In the genomic region with DNA sequence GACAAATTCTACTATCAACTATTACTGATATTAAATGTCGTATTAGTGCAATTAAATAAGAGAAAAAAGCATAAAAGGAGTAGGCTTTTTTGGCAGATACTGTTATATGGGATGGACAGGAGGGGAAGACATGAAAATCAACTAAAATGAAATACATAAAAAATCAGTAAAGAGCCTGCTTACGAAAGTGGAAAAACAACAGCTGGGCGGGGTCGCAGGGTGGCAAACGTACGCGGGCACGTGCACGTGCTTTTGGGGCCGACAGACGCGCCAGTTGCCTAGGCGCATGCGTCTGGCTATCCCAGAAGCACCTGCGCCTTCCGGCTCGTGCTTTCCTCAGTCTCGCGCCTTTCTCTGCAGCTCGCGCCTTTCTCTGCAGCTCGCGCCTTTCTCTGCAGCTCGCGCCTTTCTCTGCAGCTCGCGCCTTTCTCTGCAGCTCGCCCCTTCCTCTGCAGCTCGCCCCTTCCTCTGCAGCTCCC, we compare ENCODE assay signal across 16 cellular contexts. TPM values are rescaled to one million over a fixed set of nuclear protein-coding genes. Genes with fewer than 3 reads are reported as not detected.
DNase-seq lines count a peak whose midpoint lies in the region; ATAC-seq and TF ChIP-seq lines count a peak whose summit lies in the region.
"Had no signal": no experiment of that assay in that cellular context is flagged by ENCODE, and none has a peak within 500 bp of the region (broad histone marks: within the 10 kb centered on the region; RNA-seq: fewer than 3 reads in every experiment).

Gene YY2, plus strand, starts transcription at position 51 of the 479 bp plus-strand sequence. CDS start 498 bp downstream, outside the sequence.

- H2BK5ac ChIP-seq in neuronal stem cell (ENCODE audit: low read length), result peak within 1 kb of the TSS; percentile 24

- H2BK120ac ChIP-seq in neuronal stem cell (ENCODE audit: low read depth, low read length), result no peak within 1 kb of the TSS

- DNase-seq in neuronal stem cell (ENCODE audit: low spot score) (no peak), Ammon's horn (ENCODE audit: low spot score) (no peak), lower leg skin (ENCODE audit: low spot score in 2 of 2) (no peak)
- DNase-seq in stimulated activated naive B cell treated with anti-CD40 and anti-IgM and Interleukin-4, amounts not matched to agents 10 μg/mL and 1 μg/mL and 100 μg/mL, for 72 hours, result no peak
- DNase-seq: 8988T; ACHN; Caco-2; Calu3; CD4-positive, alpha-beta T cell; CD8-positive, alpha-beta T cell; DMS79 treated with DMSO at 0.1 percent for 48 hours; GF-D8 had no signal

- H3K4me3 Mint-ChIP-seq in stimulated activated naive B cell treated with anti-CD40 and anti-IgM and Interleukin-4, amounts not matched to agents 10 μg/mL and 1 μg/mL and 100 μg/mL, for 72 hours, result no peak within 1 kb of the TSS
- H3K4me3 Mint-ChIP-seq: B cell; CD4-positive, alpha-beta T cell; CD8-positive, alpha-beta T cell had no signal

- no peaks in the 10 kb centered on the region for H3K27me3 Mint-ChIP-seq in stimulated activated naive B cell treated with anti-CD40 and anti-IgM and Interleukin-4, amounts not matched to agents 10 μg/mL and 1 μg/mL and 100 μg/mL, for 72 hours
- H3K27me3 Mint-ChIP-seq: B cell; CD4-positive, alpha-beta T cell had no signal

- peaks cover 0 to 6% of the 10 kb centered on the region in 2 donors for H3K9me3 ChIP-seq in neuronal stem cell (replicated peaks in 1 of 2; ENCODE audit: control insufficient read depth in 2 of 2, insufficient read depth in 1 of 2, low read depth in 1 of 2, low read length in 2 of 2)
- H3K9me3 ChIP-seq: Caco-2 had no signal

- H3K27ac ChIP-seq in neuronal stem cell (replicated peaks; ENCODE audit: low read length), result no peak within 1 kb of the TSS
- H3K27ac ChIP-seq: BLaER1 treated with 17β-estradiol and CSF1 and Interleukin-3, amounts not matched to agents 10 nM and 100 nM; C4-2B had no signal

- WGBS in neuronal stem cell (ENCODE audit: extremely low coverage in 2 of 2, insufficient read length in 2 of 2, insufficient replicate concordance in 1 of 2), 2 donors, result no CpG with 5 or more reads among the region's 29 CpGs
- 89 to 97% methylated on average over 29 of the region's 29 CpGs for WGBS in lower leg skin, 2 donors

- no peak within 1 kb of the TSS for H4K8ac ChIP-seq in neuronal stem cell (ENCODE audit: low read depth, low read length)

- TF ChIP-seq CTCF in lower leg skin (IDR thresholded peaks at IDR 0.05), result no peak

- H3K18ac ChIP-seq in neuronal stem cell (ENCODE audit: low read length), result no peak within 1 kb of the TSS

- no peak within 1 kb of the TSS for H3K4me2 ChIP-seq in neuronal stem cell (ENCODE audit: insufficient read depth, low read length, poor library complexity, severe bottlenecking)
- H3K4me2 ChIP-seq: BLaER1 treated with 17β-estradiol and CSF1 and Interleukin-3, amounts not matched to agents 10 nM and 100 nM had no signal

- peaks cover 17 to 32% of the 10 kb centered on the region in 2 donors for H3K36me3 Mint-ChIP-seq in stimulated activated naive B cell treated with anti-CD40 and anti-IgM and Interleukin-4, amounts not matched to agents 10 μg/mL and 1 μg/mL and 100 μg/mL, for 72 hours

- peaks cover 6 to 49% of the 10 kb centered on the region in 2 donors for H3K36me3 ChIP-seq in neuronal stem cell (replicated peaks in 1 of 2; ENCODE audit: control insufficient read depth in 2 of 2, insufficient read depth in 2 of 2, low read length in 2 of 2)

- H2AFZ ChIP-seq in neuronal stem cell (ENCODE audit: low read length), result no peak within 1 kb of the TSS

- intact Hi-C loops in lower leg skin (cut with DNase I; ENCODE audit: low total_unique reads), result no loop called here

- peaks cover 3% of the 10 kb centered on the region for H3K79me1 ChIP-seq in neuronal stem cell (ENCODE audit: low read depth, low read length)

- H4K91ac ChIP-seq in neuronal stem cell (ENCODE audit: low read depth, low read length, poor library complexity), result no peak within 1 kb of the TSS

- H3K23ac ChIP-seq in neuronal stem cell (ENCODE audit: low read depth, low read length, poor library complexity), result no peak within 1 kb of the TSS

- H3K14ac ChIP-seq in neuronal stem cell (ENCODE audit: low read length), result no peak within 1 kb of the TSS

- no peak for TF ChIP-seq POLR2A in lower leg skin (IDR thresholded peaks at IDR 0.05)

- H3K9ac ChIP-seq in neuronal stem cell (ENCODE audit: low read depth, low read length, poor library complexity), result no peak within 1 kb of the TSS
- H3K9ac ChIP-seq: BLaER1 treated with 17β-estradiol and CSF1 and Interleukin-3, amounts not matched to agents 10 nM and 100 nM had no signal

- H2BK12ac ChIP-seq in neuronal stem cell (ENCODE audit: low read length), result no peak within 1 kb of the TSS

- H3K4me1 ChIP-seq in neuronal stem cell (ENCODE audit: control insufficient read depth in 2 of 2, insufficient read depth in 1 of 2, low read depth in 1 of 2, low read length in 2 of 2), result no peaks in the 10 kb centered on the region
- H3K4me1 ChIP-seq: Caco-2 had no signal

- peaks cover 0 to 6% of the 10 kb centered on the region in 2 donors for H3K9me3 Mint-ChIP-seq in stimulated activated naive B cell treated with anti-CD40 and anti-IgM and Interleukin-4, amounts not matched to agents 10 μg/mL and 1 μg/mL and 100 μg/mL, for 72 hours
- H3K9me3 Mint-ChIP-seq: CD4-positive, alpha-beta T cell; CD8-positive, alpha-beta T cell had no signal

- H3K27me3 ChIP-seq in neuronal stem cell (ENCODE audit: control insufficient read depth in 3 of 3, insufficient read depth in 3 of 3, low read depth in 1 of 3, low read length in 3 of 3), result no peaks in the 10 kb centered on the region
- H3K27me3 ChIP-seq: BLaER1 treated with 17β-estradiol and CSF1 and Interleukin-3, amounts not matched to agents 10 nM and 100 nM had no signal

- no peak for ATAC-seq in stimulated activated naive B cell treated with anti-CD40 and anti-IgM and Interleukin-4, amounts not matched to agents 10 μg/mL and 1 μg/mL and 100 μg/mL, for 72 hours (replicated peaks)
- ATAC-seq in HG03432 (IDR thresholded peaks at IDR 0.05; ENCODE audit: unreplicated experiment), result no peak
- ATAC-seq: CD8-positive, alpha-beta T cell had no signal

- H3K4me3 ChIP-seq in neuronal stem cell (ENCODE audit: low read length in 2 of 2) (no peak within 1 kb of the TSS), lower leg skin (ENCODE audit: low read depth, poor library complexity, severe bottlenecking) (no peak within 1 kb of the TSS)

- H2BK15ac ChIP-seq in neuronal stem cell (ENCODE audit: low read length), result no peak within 1 kb of the TSS

- no peak within 1 kb of the TSS for H3K4ac ChIP-seq in neuronal stem cell (ENCODE audit: low read length)

- H3K27ac Mint-ChIP-seq in stimulated activated naive B cell treated with anti-CD40 and anti-IgM and Interleukin-4, amounts not matched to agents 10 μg/mL and 1 μg/mL and 100 μg/mL, for 72 hours, result peak within 1 kb of the TSS; percentile 47
- H3K27ac Mint-ChIP-seq: B cell; CD4-positive, alpha-beta T cell; CD8-positive, alpha-beta T cell had no signal

- no peaks in the 10 kb centered on the region for H3K4me1 Mint-ChIP-seq in stimulated activated naive B cell treated with anti-CD40 and anti-IgM and Interleukin-4, amounts not matched to agents 10 μg/mL and 1 μg/mL and 100 μg/mL, for 72 hours
- H3K4me1 Mint-ChIP-seq: B cell had no signal

- no peak within 1 kb of the TSS for H2AK5ac ChIP-seq in neuronal stem cell (ENCODE audit: low read depth, low read length)

RNA-seq across cellular contexts. Expression of gene YY2, which starts in this region (rescaled TPM):
- 0.46 TPM for polyA plus RNA-seq in neuronal stem cell (2013, experiment 1 of 2)
- 0.54 TPM for polyA plus RNA-seq in neuronal stem cell (2013, experiment 2 of 2)
- total RNA-seq in lower leg skin, result 1 to 10 TPM in 3 of 4 donors, under 1 TPM in 1; 0.42 to 2.6 (median 1.7) TPM
